ENCODE assay signal across 22 cellular contexts in the genomic region with DNA sequence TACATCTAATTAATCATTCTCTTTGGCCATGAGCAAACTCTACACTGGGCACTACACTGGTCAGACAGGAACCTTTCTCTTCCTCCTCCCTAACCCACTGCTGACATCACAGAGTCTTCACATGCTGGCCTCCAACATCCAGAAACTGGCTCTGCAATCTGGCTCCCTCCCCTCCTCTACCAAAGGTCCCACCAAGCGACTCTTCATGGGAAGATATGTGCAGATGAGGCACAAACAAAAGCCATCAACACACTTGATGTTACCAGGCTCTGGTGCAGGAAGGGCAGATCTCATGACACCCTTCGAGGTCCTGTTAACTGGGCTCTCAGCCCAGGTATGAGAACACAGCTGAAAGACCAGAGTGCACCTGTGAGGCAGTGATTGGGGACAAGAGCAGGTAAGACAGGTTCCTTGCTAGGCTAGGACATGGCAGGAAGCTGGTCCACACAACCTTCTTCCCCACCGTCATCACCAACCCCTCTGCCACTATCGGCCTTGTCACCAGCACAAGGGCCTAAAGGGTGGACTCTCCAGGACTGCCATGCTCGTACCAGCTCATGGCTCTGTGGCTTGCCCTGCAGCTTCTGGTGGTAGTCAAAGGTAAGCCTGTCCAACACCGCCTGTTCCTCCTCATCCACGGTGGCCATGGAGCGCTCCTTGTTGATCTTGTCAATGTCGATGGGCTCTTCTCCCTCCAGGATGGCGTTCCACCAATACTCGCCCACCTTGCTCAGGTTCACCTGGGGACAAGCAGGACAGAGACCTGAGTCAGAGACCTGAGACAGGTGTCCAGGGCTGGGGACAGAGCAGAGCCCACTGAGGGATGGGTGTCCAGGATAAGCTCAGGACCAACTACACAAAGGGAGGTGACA.
A peak's percentile ranks its signal among the peaks of the same experiment; 100 is the strongest.
DNase-seq lines count a peak whose midpoint lies in the region; ATAC-seq, FAIRE-seq and TF ChIP-seq lines count a peak whose summit lies in the region.
"Had no signal": no experiment of that assay in that cellular context is flagged by ENCODE, and none has a peak within 500 bp of the region (broad histone marks: within the 10 kb centered on the region; RNA-seq: fewer than 3 reads in every experiment).

No MANE protein-coding gene starts in this region.

- H3K4ac ChIP-seq in H9 (ENCODE audit: low read depth, low read length) (no peak overlapping the region), neuronal stem cell (ENCODE audit: low read length) (no peak overlapping the region)

- H3K4me1 ChIP-seq in H9 (ENCODE audit: insufficient read depth, low read length) (no peaks in the 10 kb centered on the region), neuronal stem cell (ENCODE audit: control insufficient read depth in 2 of 2, insufficient read depth in 1 of 2, low read depth in 1 of 2, low read length in 2 of 2) (no peaks in the 10 kb centered on the region)

- peaks cover 6 to 26% (median 10%) of the 10 kb centered on the region in 3 experiments; a peak in 6 of 7 replicates for H3K36me3 Mint-ChIP-seq in H9 (ENCODE audit: insufficient read depth in 1 of 3, low read depth in 3 of 3)
- peaks cover 73% of the 10 kb centered on the region for H3K36me3 Mint-ChIP-seq in activated T-helper 17 cell treated with anti-CD3 and anti-CD28 coated beads, Interleukin-2, amount 50 U/mL, for 72 hours (ENCODE audit: low read depth)

- no peak overlapping the region for H2BK12ac ChIP-seq in H9 (ENCODE audit: insufficient read length, low read depth, low read length)
- no peak overlapping the region for H2BK12ac ChIP-seq in neuronal stem cell (ENCODE audit: low read length)

- H3K18ac ChIP-seq in H9 (ENCODE audit: insufficient read length, low read depth, low read length), result no peak overlapping the region
- H3K18ac ChIP-seq in neuronal stem cell (ENCODE audit: low read length), result no peak overlapping the region

- no peak overlapping the region for H3T11ph ChIP-seq in H9 (ENCODE audit: low read length)

- no peaks in the 10 kb centered on the region for H3K79me1 ChIP-seq in H9 (ENCODE audit: insufficient read depth, low read depth, low read length, poor library complexity, severe bottlenecking)
- H3K79me1 ChIP-seq in neuronal stem cell (ENCODE audit: low read depth, low read length), result no peaks in the 10 kb centered on the region

- no peak overlapping the region for H4K8ac ChIP-seq in H9 (replicated peaks; ENCODE audit: insufficient read length, low read depth, low read length)
- H4K8ac ChIP-seq in neuronal stem cell (ENCODE audit: low read depth, low read length), result no peak overlapping the region

- H2BK15ac ChIP-seq in H9 (ENCODE audit: low read depth, low read length) (no peak overlapping the region), neuronal stem cell (ENCODE audit: low read length) (no peak overlapping the region)

- H3K27ac ChIP-seq in H9 (ENCODE audit: insufficient read length, low read depth, low read length), result no peak overlapping the region
- H3K27ac ChIP-seq in neuronal stem cell (replicated peaks; ENCODE audit: low read length), result no peak overlapping the region
- H3K27ac ChIP-seq: SJCRH30 had no signal

- no peaks in the 10 kb centered on the region for H4K20me1 ChIP-seq in H9 (ENCODE audit: control insufficient read depth, insufficient read depth, insufficient read length)

- no peaks in the 10 kb centered on the region for H3K27me3 Mint-ChIP-seq in H9 (ENCODE audit: low read depth)
- H3K27me3 Mint-ChIP-seq in activated T-helper 17 cell treated with anti-CD3 and anti-CD28 coated beads, Interleukin-2, amount 50 U/mL, for 72 hours, result no peaks in the 10 kb centered on the region
- H3K27me3 Mint-ChIP-seq: activated CD4-positive, alpha-beta T cell treated with anti-CD3 and anti-CD28 coated beads, Interleukin-2, amount 10 ng/mL, durations not matched to agents 7 days and 5 days; CD4-positive, alpha-beta memory T cell had no signal

- no peak for TF ChIP-seq CTCF in H9 (conservative IDR thresholded peaks at IDR 0.05)
- no peak for TF ChIP-seq CTCF in bronchial epithelial cell (IDR thresholded peaks at IDR 0.05; ENCODE audit: insufficient read depth, low read length, severe bottlenecking)

- no peak overlapping the region for H3K4me3 Mint-ChIP-seq in H9
- no peak overlapping the region for H3K4me3 Mint-ChIP-seq in activated T-helper 17 cell treated with anti-CD3 and anti-CD28 coated beads, Interleukin-2, amount 50 U/mL, for 72 hours
- H3K4me3 Mint-ChIP-seq: activated CD4-positive, alpha-beta T cell treated with anti-CD3 and anti-CD28 coated beads, Interleukin-2, amount 10 ng/mL, durations not matched to agents 7 days and 5 days; CD4-positive, alpha-beta memory T cell had no signal

- H4K5ac ChIP-seq in H9 (ENCODE audit: insufficient read length, low read depth, low read length), result no peak overlapping the region

- H4K91ac ChIP-seq in H9 (ENCODE audit: insufficient read length, low read depth, low read length), result no peak overlapping the region
- no peak overlapping the region for H4K91ac ChIP-seq in neuronal stem cell (ENCODE audit: low read depth, low read length, poor library complexity)

- H3K14ac ChIP-seq in H9 (ENCODE audit: insufficient read depth, low read length), result no peak overlapping the region
- H3K14ac ChIP-seq in neuronal stem cell (ENCODE audit: low read length), result no peak overlapping the region

- peak; percentile 50 for FAIRE-seq in bronchial epithelial cell (lab: Jason Lieb, UNC)
- FAIRE-seq: frontal cortex, GM12892, HepG2 had no signal

- H3K9me3 Mint-ChIP-seq in H9, result no peaks in the 10 kb centered on the region
- no peaks in the 10 kb centered on the region for H3K9me3 Mint-ChIP-seq in activated T-helper 17 cell treated with anti-CD3 and anti-CD28 coated beads, Interleukin-2, amount 50 U/mL, for 72 hours
- H3K9me3 Mint-ChIP-seq: activated CD4-positive, alpha-beta T cell treated with anti-CD3 and anti-CD28 coated beads, Interleukin-2, amount 10 ng/mL, durations not matched to agents 7 days and 5 days; CD4-positive, alpha-beta memory T cell had no signal

- peak; percentile 43 for DNase-seq in activated CD8-positive, alpha-beta memory T cell treated with anti-CD3 and anti-CD28 coated beads for 24 hours
- no peak for DNase-seq in activated CD8-positive, alpha-beta memory T cell treated with anti-CD3 and anti-CD28 coated beads, Interleukin-2, amount 50 U/mL, for 4 hours
- DNase-seq in H9 (peak; percentile 14), bronchial epithelial cell (ENCODE audit: low read depth) (no peak), neuronal stem cell (ENCODE audit: low spot score) (no peak), NCI-H526 treated with DMSO at 0.1 percent for 48 hours (lab: John Stamatoyannopoulos, UW) (no peak)
- DNase-seq: 8988T; activated CD4-positive, alpha-beta T cell treated with anti-CD3 and anti-CD28 coated beads, Interleukin-2, amount 10 ng/mL, durations not matched to agents 7 days and 5 days; activated effector memory CD4-positive, alpha-beta T cell treated with anti-CD3 and anti-CD28 coated beads, Interleukin-2, amount 50 U/mL, for 16 hours; CD4-positive, alpha-beta memory T cell; cortex of kidney; GOT3; Kasumi-1; mammary epithelial cell; NCI-H1694; SJCRH30; stimulated activated naive CD4-positive, alpha-beta T cell had no signal

- H3K4me3 ChIP-seq in bronchial epithelial cell (ENCODE audit: low read depth, low read length) (no peak overlapping the region), neuronal stem cell (ENCODE audit: low read length in 2 of 2) (no peak overlapping the region)
- H3K4me3 ChIP-seq: SJCRH30 had no signal

- peak overlapping the region in 1 of 3 experiments; percentile 70; a peak in 1 of 7 replicates for H3K27ac Mint-ChIP-seq in H9
- no peak overlapping the region for H3K27ac Mint-ChIP-seq in activated T-helper 17 cell treated with anti-CD3 and anti-CD28 coated beads, Interleukin-2, amount 50 U/mL, for 72 hours
- H3K27ac Mint-ChIP-seq: activated CD4-positive, alpha-beta T cell treated with anti-CD3 and anti-CD28 coated beads, Interleukin-2, amount 10 ng/mL, durations not matched to agents 7 days and 5 days had no signal

- no peak overlapping the region for H3K23ac ChIP-seq in H9 (ENCODE audit: insufficient read length, low read depth, low read length)
- peak overlapping the region; percentile 17 for H3K23ac ChIP-seq in neuronal stem cell (ENCODE audit: low read depth, low read length, poor library complexity)

- no peak overlapping the region for H2AK5ac ChIP-seq in H9 (ENCODE audit: insufficient read length, low read length)
- no peak overlapping the region for H2AK5ac ChIP-seq in neuronal stem cell (ENCODE audit: low read depth, low read length)

- H3K36me3 ChIP-seq in bronchial epithelial cell (ENCODE audit: control insufficient read depth, insufficient read depth, low read length), result peaks cover 36% of the 10 kb centered on the region
- peaks cover 38 to 81% of the 10 kb centered on the region in 2 donors for H3K36me3 ChIP-seq in neuronal stem cell (replicated peaks in 1 of 2; ENCODE audit: control insufficient read depth in 2 of 2, insufficient read depth in 2 of 2, low read length in 2 of 2)

- no peak overlapping the region for H3K56ac ChIP-seq in H9 (ENCODE audit: insufficient read length, low read depth, low read length)

- no CpG with 5 or more reads among the region's 11 CpGs for WGBS in H9 (ENCODE audit: extremely low coverage, insufficient read length, low lambda C conversion rate)
- no CpG with 5 or more reads among the region's 11 CpGs for WGBS in neuronal stem cell (ENCODE audit: extremely low coverage in 2 of 2, insufficient read length in 2 of 2, insufficient replicate concordance in 1 of 2), 2 donors

- no peak overlapping the region for H3K9ac ChIP-seq in H9 (ENCODE audit: extremely low read depth, insufficient read length, low read length)
- H3K9ac ChIP-seq in neuronal stem cell (ENCODE audit: low read depth, low read length, poor library complexity), result no peak overlapping the region

- H2BK5ac ChIP-seq in H9 (ENCODE audit: insufficient read length, low read length) (no peak overlapping the region), neuronal stem cell (ENCODE audit: low read length) (no peak overlapping the region)

- no peaks in the 10 kb centered on the region for H3K27me3 ChIP-seq in H9 (ENCODE audit: insufficient read depth, low read length)
- no peaks in the 10 kb centered on the region for H3K27me3 ChIP-seq in bronchial epithelial cell (ENCODE audit: control insufficient read depth, insufficient read depth, low read length)
- no peaks in the 10 kb centered on the region for H3K27me3 ChIP-seq in neuronal stem cell (ENCODE audit: control insufficient read depth in 3 of 3, insufficient read depth in 3 of 3, low read depth in 1 of 3, low read length in 3 of 3)
- H3K27me3 ChIP-seq: SJCRH30 had no signal

- H3K79me2 ChIP-seq in H9 (ENCODE audit: insufficient read depth, low read length), result no peaks in the 10 kb centered on the region

- H2BK20ac ChIP-seq in H9 (ENCODE audit: low read depth, low read length, poor library complexity, severe bottlenecking), result no peak overlapping the region

- H2AFZ ChIP-seq in H9 (ENCODE audit: low read length) (no peak overlapping the region), neuronal stem cell (ENCODE audit: low read length) (no peak overlapping the region)

- H3K9me3 ChIP-seq in H9 (ENCODE audit: control insufficient read depth, low read depth, low read length), result no peaks in the 10 kb centered on the region
- no peaks in the 10 kb centered on the region for H3K9me3 ChIP-seq in neuronal stem cell (replicated peaks in 1 of 2; ENCODE audit: control insufficient read depth in 2 of 2, insufficient read depth in 1 of 2, low read depth in 1 of 2, low read length in 2 of 2)
- H3K9me3 ChIP-seq: SJCRH30 had no signal

- no peak for ATAC-seq in activated T-helper 17 cell treated with anti-CD3 and anti-CD28 coated beads, Interleukin-2, amount 50 U/mL, for 72 hours (replicated peaks)
- ATAC-seq in GM21447 (IDR thresholded peaks at IDR 0.05; ENCODE audit: unreplicated experiment), result no peak
- ATAC-seq: HepG2 had no signal

- no peaks in the 10 kb centered on the region for H3K23me2 ChIP-seq in H9 (ENCODE audit: insufficient read length, low read depth, low read length, poor library complexity, severe bottlenecking)

- no peak overlapping the region for H3K4me2 ChIP-seq in H9 (ENCODE audit: insufficient read depth, insufficient read length, low read length)
- H3K4me2 ChIP-seq in neuronal stem cell (ENCODE audit: insufficient read depth, low read length, poor library complexity, severe bottlenecking), result no peak overlapping the region

- H3K4me1 Mint-ChIP-seq in H9, result no peaks in the 10 kb centered on the region
- H3K4me1 Mint-ChIP-seq in activated T-helper 17 cell treated with anti-CD3 and anti-CD28 coated beads, Interleukin-2, amount 50 U/mL, for 72 hours, result no peaks in the 10 kb centered on the region
- H3K4me1 Mint-ChIP-seq: activated CD4-positive, alpha-beta T cell treated with anti-CD3 and anti-CD28 coated beads, Interleukin-2, amount 10 ng/mL, durations not matched to agents 7 days and 5 days had no signal

- H2BK120ac ChIP-seq in H9 (ENCODE audit: low read depth, low read length, poor library complexity, severe bottlenecking) (no peak overlapping the region), neuronal stem cell (ENCODE audit: low read depth, low read length) (no peak overlapping the region)

Comparison
In these comparisons a context has a peak if more than half of its experiments do, and no peak if none do; other contexts are left out.
1. DNase-seq: peak in activated CD8-positive, alpha-beta memory T cell treated with anti-CD3 and anti-CD28 coated beads for 24 hours (single experiment) and H9 (single experiment); none in activated CD8-positive, alpha-beta memory T cell treated with anti-CD3 and anti-CD28 coated beads, Interleukin-2, amount 50 U/mL, for 4 hours (single experiment), bronchial epithelial cell (single experiment), neuronal stem cell (single experiment) and NCI-H526 treated with DMSO at 0.1 percent for 48 hours (single experiment).